In the genomic region with DNA sequence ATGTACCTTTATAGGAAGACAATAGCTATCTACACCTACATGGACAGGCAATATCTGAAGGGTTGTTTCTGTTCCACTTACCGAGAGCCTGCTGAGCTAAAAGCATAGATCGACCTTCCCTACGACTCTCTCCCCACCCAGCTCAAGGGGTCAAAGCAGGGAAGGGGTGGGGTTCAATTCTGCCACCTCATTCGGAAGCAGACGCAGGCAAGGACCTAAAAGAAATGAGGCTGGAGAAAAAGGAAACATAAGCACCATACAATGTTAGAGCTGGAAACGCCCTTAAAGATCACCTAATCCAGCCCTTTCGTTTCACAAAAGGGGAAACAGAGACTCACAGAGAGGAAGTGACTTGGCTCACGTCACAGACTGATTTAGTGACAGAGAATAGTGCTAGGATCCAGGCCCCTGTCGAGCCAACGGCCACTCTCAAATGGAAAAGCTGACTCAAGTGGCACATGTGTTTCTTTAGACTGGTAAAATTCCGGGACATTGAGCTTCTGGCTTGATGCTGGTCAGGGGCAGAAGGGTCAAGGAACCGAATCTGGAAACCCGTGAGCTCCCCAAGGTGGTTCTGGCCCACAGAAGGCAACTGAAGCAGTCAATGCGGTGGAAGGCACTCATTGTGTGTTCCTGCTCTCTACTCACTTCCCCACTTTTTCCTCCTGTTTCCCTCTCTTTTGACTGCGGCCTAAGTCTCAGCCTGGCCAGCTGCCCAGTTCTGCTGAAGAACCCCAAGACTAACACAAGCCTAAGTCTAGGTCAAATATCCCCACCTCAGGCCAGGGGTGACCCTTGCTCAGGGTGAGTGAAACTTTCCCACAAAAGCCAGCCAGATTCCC, we compare ENCODE assay signal across 8 cellular contexts. TPM values are rescaled to one million over a fixed set of nuclear protein-coding genes. Genes with fewer than 3 reads are reported as not detected.
A peak's percentile ranks its signal among the peaks of the same experiment; 100 is the strongest.
DNase-seq lines count a peak whose midpoint lies in the region; ATAC-seq and TF ChIP-seq lines count a peak whose summit lies in the region.

No MANE protein-coding gene starts in this region.

- H3K27ac Mint-ChIP-seq in activated CD8-positive, alpha-beta T cell treated with anti-CD3 and anti-CD28 coated beads for 36 hours: peak overlapping the region; percentile 99
- H3K27ac Mint-ChIP-seq in stimulated activated naive B cell treated with anti-CD40 and anti-IgM and Interleukin-4, amounts not matched to agents 10 μg/mL and 1 μg/mL and 100 μg/mL, for 72 hours: peak overlapping the region; percentile 99

- POLR2A ChIA-PET in activated CD8-positive, alpha-beta T cell treated with anti-CD3 and anti-CD28 coated beads for 36 hours (lab: Charles Lee): interaction anchor here (0.9 to 4.5 kb wide), 11 partner anchors 7 to 111 kb away, joined by 3 to 36 read pairs (median 4); partner anchors contain the start of genes SEPTIN6 and UBE2A

- H3K4me3 ChIP-seq in BLaER1 treated with 17β-estradiol and CSF1 and Interleukin-3, amounts not matched to agents 10 nM and 100 nM: peak overlapping the region; percentile 13 to 51 (median 32); a peak in 15 of 20 replicates
- H3K4me3 ChIP-seq in left ventricle myocardium inferior: no peak overlapping the region

- no peaks in the 10 kb centered on the region for H3K9me3 Mint-ChIP-seq in activated CD8-positive, alpha-beta T cell treated with anti-CD3 and anti-CD28 coated beads for 36 hours
- no peaks in the 10 kb centered on the region for H3K9me3 Mint-ChIP-seq in stimulated activated naive B cell treated with anti-CD40 and anti-IgM and Interleukin-4, amounts not matched to agents 10 μg/mL and 1 μg/mL and 100 μg/mL, for 72 hours

- H3K4me1 Mint-ChIP-seq in activated CD8-positive, alpha-beta T cell treated with anti-CD3 and anti-CD28 coated beads for 36 hours (ENCODE audit: low read depth): peaks cover 56% of the 10 kb centered on the region
- peaks cover 61 to 73% of the 10 kb centered on the region in 2 donors for H3K4me1 Mint-ChIP-seq in stimulated activated naive B cell treated with anti-CD40 and anti-IgM and Interleukin-4, amounts not matched to agents 10 μg/mL and 1 μg/mL and 100 μg/mL, for 72 hours

- no peaks in the 10 kb centered on the region for H3K27me3 ChIP-seq in BLaER1 treated with 17β-estradiol and CSF1 and Interleukin-3, amounts not matched to agents 10 nM and 100 nM
- H3K27me3 ChIP-seq in left ventricle myocardium inferior (ENCODE audit: low read depth): no peaks in the 10 kb centered on the region

- H3K4me1 ChIP-seq in BLaER1 treated with 17β-estradiol and CSF1 and Interleukin-3, amounts not matched to agents 10 nM and 100 nM: peaks cover 75 to 100% (median 98%) of the 10 kb centered on the region in 10 experiments
- peaks cover 24% of the 10 kb centered on the region for H3K4me1 ChIP-seq in left ventricle myocardium inferior

- peak overlapping the region; percentile 75 to 92 (median 85) for H3K27ac ChIP-seq in BLaER1 treated with 17β-estradiol and CSF1 and Interleukin-3, amounts not matched to agents 10 nM and 100 nM
- H3K27ac ChIP-seq in KOPT-K1 (ENCODE audit: low read depth, low read length, poor library complexity, severe bottlenecking) (peak overlapping the region; percentile 99), left ventricle myocardium inferior (replicated peaks) (peak overlapping the region; percentile 80)

- peak overlapping the region; percentile 66 to 80 (median 75) for H3K9ac ChIP-seq in BLaER1 treated with 17β-estradiol and CSF1 and Interleukin-3, amounts not matched to agents 10 nM and 100 nM

- CTCF ChIA-PET in activated CD8-positive, alpha-beta T cell treated with anti-CD3 and anti-CD28 coated beads for 36 hours (lab: Charles Lee): interaction anchor here (0.9 to 2.0 kb wide), 4 partner anchors 10 to 71 kb away, joined by 3 to 7 read pairs (median 4); no protein-coding TSS in a partner anchor

- no peak for TF ChIP-seq CTCF in activated CD8-positive, alpha-beta T cell treated with anti-CD3 and anti-CD28 coated beads for 36 hours (IDR thresholded peaks at IDR 0.05)
- TF ChIP-seq CTCF in left ventricle myocardium inferior (IDR thresholded peaks at IDR 0.05; ENCODE audit: borderline replicate concordance): no peak

- peaks cover 60% of the 10 kb centered on the region for H3K36me3 Mint-ChIP-seq in activated CD8-positive, alpha-beta T cell treated with anti-CD3 and anti-CD28 coated beads for 36 hours (ENCODE audit: low read depth)
- peaks cover 4 to 36% of the 10 kb centered on the region in 2 donors for H3K36me3 Mint-ChIP-seq in stimulated activated naive B cell treated with anti-CD40 and anti-IgM and Interleukin-4, amounts not matched to agents 10 μg/mL and 1 μg/mL and 100 μg/mL, for 72 hours

- ATAC-seq in GM19351 (IDR thresholded peaks at IDR 0.05; ENCODE audit: unreplicated experiment) (peak; percentile 46), GM19328 (IDR thresholded peaks at IDR 0.05; ENCODE audit: unreplicated experiment) (no peak)
- ATAC-seq in activated CD8-positive, alpha-beta T cell treated with anti-CD3 and anti-CD28 coated beads for 36 hours: peak; percentile 49
- peak; percentile 74 to 77 for ATAC-seq in stimulated activated naive B cell treated with anti-CD40 and anti-IgM and Interleukin-4, amounts not matched to agents 10 μg/mL and 1 μg/mL and 100 μg/mL, for 72 hours (replicated peaks)

- no peaks in the 10 kb centered on the region for H4K20me1 ChIP-seq in BLaER1 treated with 17β-estradiol and CSF1 and Interleukin-3, amounts not matched to agents 10 nM and 100 nM

- H3K27me3 Mint-ChIP-seq in activated CD8-positive, alpha-beta T cell treated with anti-CD3 and anti-CD28 coated beads for 36 hours: no peaks in the 10 kb centered on the region
- H3K27me3 Mint-ChIP-seq in stimulated activated naive B cell treated with anti-CD40 and anti-IgM and Interleukin-4, amounts not matched to agents 10 μg/mL and 1 μg/mL and 100 μg/mL, for 72 hours: no peaks in the 10 kb centered on the region

- intact Hi-C loops in activated CD8-positive, alpha-beta T cell treated with anti-CD3 and anti-CD28 coated beads for 36 hours (cut with micrococcal nuclease): loop anchor here (5.0 kb wide), 1 partner anchor 38 kb away; no protein-coding TSS in a partner anchor
- intact Hi-C loops in left ventricle myocardium inferior (cut with micrococcal nuclease): no loop called here

- peak overlapping the region; percentile 96 for H3K4me3 Mint-ChIP-seq in activated CD8-positive, alpha-beta T cell treated with anti-CD3 and anti-CD28 coated beads for 36 hours
- H3K4me3 Mint-ChIP-seq in stimulated activated naive B cell treated with anti-CD40 and anti-IgM and Interleukin-4, amounts not matched to agents 10 μg/mL and 1 μg/mL and 100 μg/mL, for 72 hours: peak overlapping the region; percentile 88 to 89

- no peaks in the 10 kb centered on the region for H3K36me3 ChIP-seq in BLaER1 treated with 17β-estradiol and CSF1 and Interleukin-3, amounts not matched to agents 10 nM and 100 nM
- peaks cover 11% of the 10 kb centered on the region for H3K36me3 ChIP-seq in KOPT-K1 (ENCODE audit: insufficient read depth, low read length)
- no peaks in the 10 kb centered on the region for H3K36me3 ChIP-seq in left ventricle myocardium inferior

- H3K9me3 ChIP-seq in BLaER1 treated with 17β-estradiol and CSF1 and Interleukin-3, amounts not matched to agents 10 nM and 100 nM (replicated peaks in 1 of 11): peaks cover 0 to 4% (median 0%) of the 10 kb centered on the region in 11 experiments; a peak in 2 of 22 replicates
- H3K9me3 ChIP-seq in KOPT-K1 (ENCODE audit: insufficient read depth, low read length, poor library complexity, severe bottlenecking): no peaks in the 10 kb centered on the region
- H3K9me3 ChIP-seq in left ventricle myocardium inferior (replicated peaks): no peaks in the 10 kb centered on the region

- H3K4me2 ChIP-seq in BLaER1 treated with 17β-estradiol and CSF1 and Interleukin-3, amounts not matched to agents 10 nM and 100 nM: peak overlapping the region; percentile 74 to 94 (median 84)

- DNase-seq in activated CD8-positive, alpha-beta T cell treated with anti-CD3 and anti-CD28 coated beads for 36 hours: peak; percentile 76
- DNase-seq in left ventricle myocardium inferior: no peak
- peak; percentile 78 for DNase-seq in stimulated activated naive B cell treated with anti-CD40 and anti-IgM and Interleukin-4, amounts not matched to agents 10 μg/mL and 1 μg/mL and 100 μg/mL, for 72 hours
- no peak for DNase-seq in 8988T

RNA-seq across cellular contexts. Expression of gene SEPTIN6, which starts 7.5 kb away (rescaled TPM):
- 100 to 1,000 TPM; 205 to 209 TPM for total RNA-seq in activated CD8-positive, alpha-beta T cell treated with anti-CD3 and anti-CD28 coated beads for 36 hours
- 5.6 TPM for total RNA-seq in left ventricle myocardium inferior

Comparison
In these comparisons a context has a peak if more than half of its experiments do, and no peak if none do; other contexts are left out.
1. DNase-seq: peak in activated CD8-positive, alpha-beta T cell treated with anti-CD3 and anti-CD28 coated beads for 36 hours (single experiment) and stimulated activated naive B cell treated with anti-CD40 and anti-IgM and Interleukin-4, amounts not matched to agents 10 μg/mL and 1 μg/mL and 100 μg/mL, for 72 hours (single experiment); none in left ventricle myocardium inferior (single experiment) and 8988T (single experiment).
2. RNA of gene SEPTIN6, which starts 7.5 kb away (total RNA-seq): 205 to 209 TPM in activated CD8-positive, alpha-beta T cell treated with anti-CD3 and anti-CD28 coated beads for 36 hours; 5.6 TPM in left ventricle myocardium inferior (single experiment); every median in the first group is over 10 times any median in the second.
3. Peak in every context shown above with its lines, with median percentiles within 50 percentile points of each other: H3K27ac ChIP-seq.